In genomic region chr20:35011589-35012226, GRCh38 we compare ENCODE assay signal across 23 cellular contexts. TPM values are rescaled to one million over a fixed set of nuclear protein-coding genes. Genes with fewer than 3 reads are reported as not detected.
DNase-seq lines count a peak whose midpoint lies in the region; ATAC-seq lines count a peak whose summit lies in the region.
"Had no signal": no experiment of that assay in that cellular context is flagged by ENCODE, and none has a peak within 500 bp of the region (broad histone marks: within the 10 kb centered on the region; RNA-seq: fewer than 3 reads in every experiment).

No MANE protein-coding gene starts in this region.

- POLR2A ChIA-PET in activated naive CD8-positive, alpha-beta T cell treated with anti-CD3 and anti-CD28 coated beads, Interleukin-2, amount 10 ng/mL, durations not matched to agents 7 days and 5 days (lab: Charles Lee) = no interaction called here

- no peak for ATAC-seq in activated naive CD8-positive, alpha-beta T cell treated with anti-CD3 and anti-CD28 coated beads, Interleukin-2, amount 10 ng/mL, durations not matched to agents 7 days and 5 days (ENCODE audit: low read depth)
- ATAC-seq in activated naive CD8-positive, alpha-beta T cell treated with anti-CD3 and anti-CD28 coated beads, Interleukin-2, amount 50 U/mL, for 24 hours = no peak
- no peak for ATAC-seq in activated T-helper 17 cell treated with anti-CD3 and anti-CD28 coated beads, Interleukin-2, amount 50 U/mL, for 72 hours (replicated peaks)
- no peak for ATAC-seq in stimulated activated naive CD8-positive, alpha-beta T cell treated with anti-CD3 and anti-CD28 coated beads, Interleukin-15, amount 100 ng/mL, for 72 hours
- ATAC-seq: T-cell had no signal

- H3K4me1 Mint-ChIP-seq in activated naive CD8-positive, alpha-beta T cell treated with anti-CD3 and anti-CD28 coated beads, Interleukin-2, amount 10 ng/mL, durations not matched to agents 7 days and 5 days = peaks cover 8% of the 10 kb centered on the region
- H3K4me1 Mint-ChIP-seq in activated naive CD8-positive, alpha-beta T cell treated with anti-CD3 and anti-CD28 coated beads, Interleukin-2, amount 50 U/mL, for 24 hours = no peaks in the 10 kb centered on the region
- no peaks in the 10 kb centered on the region for H3K4me1 Mint-ChIP-seq in activated T-helper 17 cell treated with anti-CD3 and anti-CD28 coated beads, Interleukin-2, amount 50 U/mL, for 72 hours
- H3K4me1 Mint-ChIP-seq in stimulated activated naive CD8-positive, alpha-beta T cell treated with anti-CD3 and anti-CD28 coated beads, Interleukin-15, amount 100 ng/mL, for 72 hours = no peaks in the 10 kb centered on the region
- H3K4me1 Mint-ChIP-seq: central memory CD8-positive, alpha-beta T cell had no signal

- H3K27ac ChIP-seq in substantia nigra (ENCODE audit: low read depth, low read length, poor library complexity, severe bottlenecking) = peak overlapping the region; percentile 35
- H3K27ac ChIP-seq: stomach had no signal

- DNase-seq in activated naive CD8-positive, alpha-beta T cell treated with anti-CD3 and anti-CD28 coated beads, Interleukin-2, amount 10 ng/mL, durations not matched to agents 7 days and 5 days = peak; percentile 11
- no peak for DNase-seq in activated naive CD8-positive, alpha-beta T cell treated with anti-CD3 and anti-CD28 coated beads, Interleukin-2, amount 50 U/mL, for 24 hours
- DNase-seq in mesenteric fat pad (ENCODE audit: low spot score) (peak; percentile 49), substantia nigra (lab: John Stamatoyannopoulos, UW) (no peak), DMS 273 (lab: John Stamatoyannopoulos, UW; ENCODE audit: unreplicated experiment) (no peak), H4 (ENCODE audit: low spot score) (no peak)
- DNase-seq in stimulated activated naive CD8-positive, alpha-beta T cell treated with anti-CD3 and anti-CD28 coated beads, Interleukin-15, amount 100 ng/mL, for 72 hours = no peak
- DNase-seq: ACHN; activated CD4-positive, alpha-beta T cell treated with anti-CD3 and anti-CD28 coated beads, Interleukin-2, amount 50 U/mL, for 1 hour; amniotic stem cell; DMS53; effector memory CD4-positive, alpha-beta T cell; glutamatergic neuron; HFFc6; NCI-H1105 treated with DMSO at 0.1 percent for 48 hours; NCI-H526 treated with DMSO at 0.1 percent for 48 hours; SHP77; stimulated activated CD4-positive, alpha-beta T cell treated with anti-CD3 and anti-CD28 coated beads, Interleukin-2, amount 100 ng/mL, for 24 hours had no signal

- H3K4me3 Mint-ChIP-seq in activated naive CD8-positive, alpha-beta T cell treated with anti-CD3 and anti-CD28 coated beads, Interleukin-2, amount 10 ng/mL, durations not matched to agents 7 days and 5 days = no peak overlapping the region
- no peak overlapping the region for H3K4me3 Mint-ChIP-seq in activated naive CD8-positive, alpha-beta T cell treated with anti-CD3 and anti-CD28 coated beads, Interleukin-2, amount 50 U/mL, for 24 hours
- H3K4me3 Mint-ChIP-seq in activated T-helper 17 cell treated with anti-CD3 and anti-CD28 coated beads, Interleukin-2, amount 50 U/mL, for 72 hours = no peak overlapping the region
- H3K4me3 Mint-ChIP-seq in stimulated activated naive CD8-positive, alpha-beta T cell treated with anti-CD3 and anti-CD28 coated beads, Interleukin-15, amount 100 ng/mL, for 72 hours = no peak overlapping the region
- H3K4me3 Mint-ChIP-seq: CD14-positive monocyte; central memory CD8-positive, alpha-beta T cell; HFFc6; T-cell had no signal

- H3K9me3 Mint-ChIP-seq in activated naive CD8-positive, alpha-beta T cell treated with anti-CD3 and anti-CD28 coated beads, Interleukin-2, amount 10 ng/mL, durations not matched to agents 7 days and 5 days = no peaks in the 10 kb centered on the region
- no peaks in the 10 kb centered on the region for H3K9me3 Mint-ChIP-seq in activated naive CD8-positive, alpha-beta T cell treated with anti-CD3 and anti-CD28 coated beads, Interleukin-2, amount 50 U/mL, for 24 hours
- H3K9me3 Mint-ChIP-seq in activated T-helper 17 cell treated with anti-CD3 and anti-CD28 coated beads, Interleukin-2, amount 50 U/mL, for 72 hours = no peaks in the 10 kb centered on the region
- no peaks in the 10 kb centered on the region for H3K9me3 Mint-ChIP-seq in stimulated activated naive CD8-positive, alpha-beta T cell treated with anti-CD3 and anti-CD28 coated beads, Interleukin-15, amount 100 ng/mL, for 72 hours
- H3K9me3 Mint-ChIP-seq: CD14-positive monocyte; central memory CD8-positive, alpha-beta T cell; HFFc6; T-cell had no signal

- peaks cover 25% of the 10 kb centered on the region for H3K36me3 Mint-ChIP-seq in activated naive CD8-positive, alpha-beta T cell treated with anti-CD3 and anti-CD28 coated beads, Interleukin-2, amount 10 ng/mL, durations not matched to agents 7 days and 5 days
- peaks cover 32% of the 10 kb centered on the region for H3K36me3 Mint-ChIP-seq in activated naive CD8-positive, alpha-beta T cell treated with anti-CD3 and anti-CD28 coated beads, Interleukin-2, amount 50 U/mL, for 24 hours (ENCODE audit: low read depth)
- peaks cover 100% of the 10 kb centered on the region for H3K36me3 Mint-ChIP-seq in activated T-helper 17 cell treated with anti-CD3 and anti-CD28 coated beads, Interleukin-2, amount 50 U/mL, for 72 hours (ENCODE audit: low read depth)

- H3K27me3 Mint-ChIP-seq in activated naive CD8-positive, alpha-beta T cell treated with anti-CD3 and anti-CD28 coated beads, Interleukin-2, amount 10 ng/mL, durations not matched to agents 7 days and 5 days = no peaks in the 10 kb centered on the region
- H3K27me3 Mint-ChIP-seq in activated naive CD8-positive, alpha-beta T cell treated with anti-CD3 and anti-CD28 coated beads, Interleukin-2, amount 50 U/mL, for 24 hours = no peaks in the 10 kb centered on the region
- H3K27me3 Mint-ChIP-seq in activated T-helper 17 cell treated with anti-CD3 and anti-CD28 coated beads, Interleukin-2, amount 50 U/mL, for 72 hours = no peaks in the 10 kb centered on the region
- H3K27me3 Mint-ChIP-seq in stimulated activated naive CD8-positive, alpha-beta T cell treated with anti-CD3 and anti-CD28 coated beads, Interleukin-15, amount 100 ng/mL, for 72 hours = no peaks in the 10 kb centered on the region
- H3K27me3 Mint-ChIP-seq: central memory CD8-positive, alpha-beta T cell; T-cell had no signal

- no peak overlapping the region for H3K27ac Mint-ChIP-seq in activated naive CD8-positive, alpha-beta T cell treated with anti-CD3 and anti-CD28 coated beads, Interleukin-2, amount 10 ng/mL, durations not matched to agents 7 days and 5 days
- H3K27ac Mint-ChIP-seq in activated naive CD8-positive, alpha-beta T cell treated with anti-CD3 and anti-CD28 coated beads, Interleukin-2, amount 50 U/mL, for 24 hours = no peak overlapping the region
- H3K27ac Mint-ChIP-seq in activated T-helper 17 cell treated with anti-CD3 and anti-CD28 coated beads, Interleukin-2, amount 50 U/mL, for 72 hours = peak overlapping the region; percentile 67
- peak overlapping the region in 1 of 2 donors; percentile 13 for H3K27ac Mint-ChIP-seq in stimulated activated naive CD8-positive, alpha-beta T cell treated with anti-CD3 and anti-CD28 coated beads, Interleukin-15, amount 100 ng/mL, for 72 hours
- H3K27ac Mint-ChIP-seq: HFFc6, T-cell had no signal

RNA-seq across cellular contexts. Expression of gene MYH7B, which starts 56.0 kb away (rescaled TPM):
- under 1 TPM; 0.20 to 0.55 TPM for total RNA-seq in activated naive CD8-positive, alpha-beta T cell treated with anti-CD3 and anti-CD28 coated beads, Interleukin-2, amount 10 ng/mL, durations not matched to agents 7 days and 5 days
- under 1 TPM; 0.24 to 0.29 TPM for total RNA-seq in activated T-helper 17 cell treated with anti-CD3 and anti-CD28 coated beads, Interleukin-2, amount 50 U/mL, for 72 hours
- total RNA-seq in mesenteric fat pad = 0.06 TPM
- 0.62 TPM in 1 of 2 replicates, not detected in the other for total RNA-seq in H4 (2014; rRNA removed; shearing (Covaris generic))

RNA-seq across cellular contexts. Expression of gene GSS, which starts 56.1 kb away (rescaled TPM):
- 10 to 100 TPM; 53.8 to 57.2 TPM for total RNA-seq in activated naive CD8-positive, alpha-beta T cell treated with anti-CD3 and anti-CD28 coated beads, Interleukin-2, amount 10 ng/mL, durations not matched to agents 7 days and 5 days
- 10 to 100 TPM; 54.7 to 57.4 TPM for total RNA-seq in activated T-helper 17 cell treated with anti-CD3 and anti-CD28 coated beads, Interleukin-2, amount 50 U/mL, for 72 hours
- total RNA-seq in mesenteric fat pad = 33.3 TPM
- 67.0 and 72.4 TPM in 2 replicates for total RNA-seq in H4 (2014; rRNA removed; shearing (Covaris generic))

Comparison
In these comparisons a context has a peak if more than half of its experiments do, and no peak if none do; other contexts are left out.
1. DNase-seq: peak in activated naive CD8-positive, alpha-beta T cell treated with anti-CD3 and anti-CD28 coated beads, Interleukin-2, amount 10 ng/mL, durations not matched to agents 7 days and 5 days (single experiment) and mesenteric fat pad (single experiment); none in activated naive CD8-positive, alpha-beta T cell treated with anti-CD3 and anti-CD28 coated beads, Interleukin-2, amount 50 U/mL, for 24 hours (single experiment), substantia nigra (0 of 49), stimulated activated naive CD8-positive, alpha-beta T cell treated with anti-CD3 and anti-CD28 coated beads, Interleukin-15, amount 100 ng/mL, for 72 hours (0 of 2), DMS 273 (single experiment) and H4 (single experiment).